Comparison of ENCODE assay signal across 1 cellular context in genomic region chr7:6384327-6384726, GRCh38.
TF ChIP-seq lines count a peak whose summit lies in the region.

No MANE protein-coding gene starts in this region.

TF ChIP-seq in GM12878, 131 proteins besides CTCF, POLR2A, EP300 and RAD21:
- no peak for TF ChIP-seq PAX8 (IDR thresholded peaks at IDR 0.05)
- no peak for TF ChIP-seq ZNF217 (IDR thresholded peaks at IDR 0.05)
- no peak for TF ChIP-seq LARP7 (IDR thresholded peaks at IDR 0.05)
- TF ChIP-seq POLR2AphosphoS2 (IDR thresholded peaks at IDR 0.05; ENCODE audit: low read depth, low read length), result no peak
- TF ChIP-seq, protein P1, sequence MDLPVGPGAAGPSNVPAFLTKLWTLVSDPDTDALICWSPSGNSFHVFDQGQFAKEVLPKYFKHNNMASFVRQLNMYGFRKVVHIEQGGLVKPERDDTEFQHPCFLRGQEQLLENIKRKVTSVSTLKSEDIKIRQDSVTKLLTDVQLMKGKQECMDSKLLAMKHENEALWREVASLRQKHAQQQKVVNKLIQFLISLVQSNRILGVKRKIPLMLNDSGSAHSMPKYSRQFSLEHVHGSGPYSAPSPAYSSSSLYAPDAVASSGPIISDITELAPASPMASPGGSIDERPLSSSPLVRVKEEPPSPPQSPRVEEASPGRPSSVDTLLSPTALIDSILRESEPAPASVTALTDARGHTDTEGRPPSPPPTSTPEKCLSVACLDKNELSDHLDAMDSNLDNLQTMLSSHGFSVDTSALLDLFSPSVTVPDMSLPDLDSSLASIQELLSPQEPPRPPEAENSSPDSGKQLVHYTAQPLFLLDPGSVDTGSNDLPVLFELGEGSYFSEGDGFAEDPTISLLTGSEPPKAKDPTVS (IDR thresholded peaks at IDR 0.05; ENCODE audit: low read depth, low read length), result no peak
- no peak for TF ChIP-seq PRDM15 (CRISPR knock-in tag; IDR thresholded peaks at IDR 0.05)
- TF ChIP-seq USF2 (IDR thresholded peaks at IDR 0.05; ENCODE audit: borderline replicate concordance, low read depth, low read length), result no peak
- TF ChIP-seq TCF12 (IDR thresholded peaks at IDR 0.05; ENCODE audit: low read depth, low read length), result no peak
- no peak for TF ChIP-seq SUZ12 (IDR thresholded peaks at IDR 0.05; ENCODE audit: unreplicated experiment)
- TF ChIP-seq SREBF2 (IDR thresholded peaks at IDR 0.05; ENCODE audit: low read length), result no peak
- TF ChIP-seq POLR2AphosphoS5 (IDR thresholded peaks at IDR 0.05; ENCODE audit: low read length), result no peak
- no peak for TF ChIP-seq CBFB (IDR thresholded peaks at IDR 0.05; ENCODE audit: low read depth)
- TF ChIP-seq CHD1 (IDR thresholded peaks at IDR 0.05; ENCODE audit: low read depth, low read length), result no peak
- no peak for TF ChIP-seq TARDBP (IDR thresholded peaks at IDR 0.05; ENCODE audit: borderline replicate concordance)
- TF ChIP-seq, protein P2, sequence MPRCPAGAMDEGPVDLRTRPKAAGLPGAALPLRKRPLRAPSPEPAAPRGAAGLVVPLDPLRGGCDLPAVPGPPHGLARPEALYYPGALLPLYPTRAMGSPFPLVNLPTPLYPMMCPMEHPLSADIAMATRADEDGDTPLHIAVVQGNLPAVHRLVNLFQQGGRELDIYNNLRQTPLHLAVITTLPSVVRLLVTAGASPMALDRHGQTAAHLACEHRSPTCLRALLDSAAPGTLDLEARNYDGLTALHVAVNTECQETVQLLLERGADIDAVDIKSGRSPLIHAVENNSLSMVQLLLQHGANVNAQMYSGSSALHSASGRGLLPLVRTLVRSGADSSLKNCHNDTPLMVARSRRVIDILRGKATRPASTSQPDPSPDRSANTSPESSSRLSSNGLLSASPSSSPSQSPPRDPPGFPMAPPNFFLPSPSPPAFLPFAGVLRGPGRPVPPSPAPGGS (IDR thresholded peaks at IDR 0.05; ENCODE audit: borderline replicate concordance, insufficient read depth, low read depth, low read length, poor library complexity, severe bottlenecking), result no peak
TF ChIP-seq in GM12878: peak in this region for 0.
